In the genomic region with DNA sequence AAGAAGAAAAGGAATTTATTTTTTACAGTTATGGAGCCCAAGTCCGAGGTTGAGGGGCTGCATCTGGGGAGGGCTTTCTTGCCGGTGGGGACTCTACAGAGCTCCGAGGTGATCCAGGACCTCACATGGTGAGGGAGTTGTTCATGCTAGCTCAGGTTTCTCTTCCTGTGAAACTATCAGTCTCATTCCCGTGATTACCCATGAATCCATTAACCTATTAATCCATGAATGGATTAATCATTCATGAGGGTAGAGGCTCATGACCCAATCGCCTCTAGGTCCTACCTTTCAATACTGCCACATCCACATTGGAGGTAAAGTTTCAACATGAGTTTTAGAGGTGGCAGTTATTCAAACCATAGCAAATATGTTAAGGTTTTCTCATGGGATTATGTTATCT, we compare ENCODE assay signal across 16 cellular contexts.
"Had no signal": no experiment of that assay in that cellular context is flagged by ENCODE, and none has a peak within 500 bp of the region (broad histone marks: within the 10 kb centered on the region; RNA-seq: fewer than 3 reads in every experiment).

No MANE protein-coding gene starts in this region.

- DNase-seq: activated CD4-positive, alpha-beta memory T cell treated with anti-CD3 and anti-CD28 coated beads for 36 hours; activated CD8-positive, alpha-beta memory T cell treated with anti-CD3 and anti-CD28 coated beads, Interleukin-2, amount 10 ng/mL, durations not matched to agents 7 days and 5 days; activated T-cell treated with anti-CD3 and anti-CD28 coated beads, Interleukin-2, amount 50 U/mL, for 1 hour; adrenal gland; caudate nucleus; foreskin melanocyte; immature natural killer cell; left cardiac atrium; lower lobe of right lung; midbrain; ovary; stimulated activated CD4-positive, alpha-beta T cell treated with anti-CD3 and anti-CD28 coated beads, Interleukin-4, amount 100 ng/mL, for 1 hour; stimulated activated naive B cell treated with anti-CD40 and anti-IgM and Interleukin-4, amounts not matched to agents 10 μg/mL and 1 μg/mL and 100 μg/mL, for 72 hours had no signal

- H3K27me3 ChIP-seq: adrenal gland, ovary, tibial nerve had no signal

- ATAC-seq: activated CD8-positive, alpha-beta memory T cell treated with anti-CD3 and anti-CD28 coated beads, Interleukin-2, amount 10 ng/mL, durations not matched to agents 7 days and 5 days; left cardiac atrium; lower lobe of right lung; stimulated activated naive B cell treated with anti-CD40 and anti-IgM and Interleukin-4, amounts not matched to agents 10 μg/mL and 1 μg/mL and 100 μg/mL, for 72 hours had no signal

- H3K4me3 ChIP-seq: adrenal gland, lower lobe of right lung, ovary, tibial nerve had no signal

- H3K4me3 Mint-ChIP-seq: activated CD4-positive, alpha-beta memory T cell treated with anti-CD3 and anti-CD28 coated beads for 36 hours; activated CD8-positive, alpha-beta memory T cell treated with anti-CD3 and anti-CD28 coated beads, Interleukin-2, amount 10 ng/mL, durations not matched to agents 7 days and 5 days; activated naive CD4-positive, alpha-beta T cell treated with anti-CD3 and anti-CD28 coated beads, Interleukin-2, amount 50 U/mL, for 24 hours; immature natural killer cell; stimulated activated naive B cell treated with anti-CD40 and anti-IgM and Interleukin-4, amounts not matched to agents 10 μg/mL and 1 μg/mL and 100 μg/mL, for 72 hours had no signal

- H3K27me3 Mint-ChIP-seq: stimulated activated naive B cell treated with anti-CD40 and anti-IgM and Interleukin-4, amounts not matched to agents 10 μg/mL and 1 μg/mL and 100 μg/mL, for 72 hours had no signal

- H3K27ac ChIP-seq: adrenal gland, lower lobe of right lung, ovary, tibial nerve, VCaP had no signal

- H3K9me3 Mint-ChIP-seq: activated CD4-positive, alpha-beta memory T cell treated with anti-CD3 and anti-CD28 coated beads for 36 hours; activated naive CD4-positive, alpha-beta T cell treated with anti-CD3 and anti-CD28 coated beads, Interleukin-2, amount 50 U/mL, for 24 hours; immature natural killer cell; stimulated activated naive B cell treated with anti-CD40 and anti-IgM and Interleukin-4, amounts not matched to agents 10 μg/mL and 1 μg/mL and 100 μg/mL, for 72 hours had no signal

- H3K27ac Mint-ChIP-seq: activated CD4-positive, alpha-beta memory T cell treated with anti-CD3 and anti-CD28 coated beads for 36 hours; activated CD8-positive, alpha-beta memory T cell treated with anti-CD3 and anti-CD28 coated beads, Interleukin-2, amount 10 ng/mL, durations not matched to agents 7 days and 5 days; activated naive CD4-positive, alpha-beta T cell treated with anti-CD3 and anti-CD28 coated beads, Interleukin-2, amount 50 U/mL, for 24 hours; immature natural killer cell; stimulated activated naive B cell treated with anti-CD40 and anti-IgM and Interleukin-4, amounts not matched to agents 10 μg/mL and 1 μg/mL and 100 μg/mL, for 72 hours had no signal

- H3K36me3 Mint-ChIP-seq: activated CD4-positive, alpha-beta memory T cell treated with anti-CD3 and anti-CD28 coated beads for 36 hours; activated CD8-positive, alpha-beta memory T cell treated with anti-CD3 and anti-CD28 coated beads, Interleukin-2, amount 10 ng/mL, durations not matched to agents 7 days and 5 days; activated naive CD4-positive, alpha-beta T cell treated with anti-CD3 and anti-CD28 coated beads, Interleukin-2, amount 50 U/mL, for 24 hours; immature natural killer cell had no signal

- H3K9me3 ChIP-seq: adrenal gland, lower lobe of right lung, ovary, tibial nerve had no signal

- H3K36me3 ChIP-seq: adrenal gland, lower lobe of right lung, ovary, tibial nerve had no signal
